Comparison of ENCODE assay signal across 21 cellular contexts in genomic region chr2:128108166-128108565, GRCh38. TPM values are rescaled to one million over a fixed set of nuclear protein-coding genes. Genes with fewer than 3 reads are reported as not detected.
A peak's percentile ranks its signal among the peaks of the same experiment; 100 is the strongest.
DNase-seq lines count a peak whose midpoint lies in the region; ATAC-seq and TF ChIP-seq lines count a peak whose summit lies in the region.
"Had no signal": no experiment of that assay in that cellular context is flagged by ENCODE, and none has a peak within 500 bp of the region (broad histone marks: within the 10 kb centered on the region; RNA-seq: fewer than 3 reads in every experiment).

No MANE protein-coding gene starts in this region.

- no peak overlapping the region for H2AFZ ChIP-seq in SK-N-SH (ENCODE audit: low read depth)
- H2AFZ ChIP-seq: GM23338 had no signal

- POLR2A ChIA-PET in SK-N-SH (lab: Yijun Ruan, JAX) = no interaction called here

- H3K79me2 ChIP-seq in SK-N-SH (ENCODE audit: insufficient read depth) = peaks cover 16% of the 10 kb centered on the region; the same call in 1 of the 2 replicates

- H3F3A ChIP-seq in SK-N-SH (replicated peaks; ENCODE audit: insufficient read depth) = no peaks in the 10 kb centered on the region

- no peaks in the 10 kb centered on the region for H4K20me1 ChIP-seq in SK-N-SH (ENCODE audit: insufficient read depth)

- H3K4me1 ChIP-seq in SK-N-SH (ENCODE audit: control insufficient read depth in 1 of 2, insufficient read depth in 2 of 2, low read depth in 1 of 2, low read length in 1 of 2) = peaks cover 0 to 12% of the 10 kb centered on the region in 2 experiments; a peak in 2 of 4 replicates
- H3K4me1 ChIP-seq: A549, Caco-2 had no signal

- H3K4me2 ChIP-seq in SK-N-SH = no peak overlapping the region
- H3K4me2 ChIP-seq: A549, GM23338 had no signal

- no peaks in the 10 kb centered on the region for H3K9me3 ChIP-seq in SK-N-SH
- H3K9me3 ChIP-seq: A549, Caco-2 had no signal

- no peaks in the 10 kb centered on the region for H3K27me3 ChIP-seq in SK-N-SH (ENCODE audit: insufficient read depth)

- H3K27ac ChIP-seq in SK-N-SH (ENCODE audit: low read depth in 2 of 2, low read length in 1 of 2) = peak overlapping the region in 1 of 2 experiments; percentile 68; a peak in 1 of 4 replicates
- H3K27ac ChIP-seq: A549 had no signal

- TF ChIP-seq EP300 in SK-N-SH (IDR thresholded peaks at IDR 0.05; ENCODE audit: borderline replicate concordance in 1 of 2, low read depth in 1 of 2, low read length in 1 of 2) = no peak

- CTCF ChIA-PET in SK-N-SH (lab: Yijun Ruan, JAX) = interaction anchor here (1.0 to 2.0 kb wide), 4 partner anchors 16 to 126 kb away, joined by 3 to 9 read pairs (median 4); no protein-coding TSS in a partner anchor

- H3K4me3 ChIP-seq in SK-N-SH (ENCODE audit: low read depth in 2 of 2, low read length in 1 of 2) = no peak overlapping the region
- H3K4me3 ChIP-seq: A549, GM12878, GM23338 had no signal

- no peak overlapping the region for H3K9ac ChIP-seq in SK-N-SH

- no peak for ATAC-seq in SK-N-SH treated with all-trans-retinoic acid at 6 μM for 48 hours
- ATAC-seq: A549; CD8-positive, alpha-beta T cell; GM12878; GM23338; HCT116 had no signal

- H3K36me3 ChIP-seq in SK-N-SH (replicated peaks in 1 of 2; ENCODE audit: control insufficient read depth in 1 of 2, insufficient read depth in 2 of 2, low read length in 1 of 2) = peaks cover 44 to 45% of the 10 kb centered on the region in 2 experiments

- TF ChIP-seq RAD21 in SK-N-SH (IDR thresholded peaks at IDR 0.05; ENCODE audit: low read length) = no peak

- no peak for TF ChIP-seq CTCF in SK-N-SH (IDR thresholded peaks at IDR 0.05)

- no peaks in the 10 kb centered on the region for H3K9me2 ChIP-seq in SK-N-SH

- peak; percentile 42 for DNase-seq in SK-N-SH
- DNase-seq in NCI-H2081 (lab: John Stamatoyannopoulos, UW) = peak; percentile 2 to 49
- DNase-seq in NCI-H2227 treated with DMSO at 0.1 percent for 48 hours (lab: John Stamatoyannopoulos, UW) = peak; percentile 71
- DNase-seq in cerebellar cortex (ENCODE audit: low spot score) = no peak
- no peak for DNase-seq in effector CD4-positive, alpha-beta T cell
- no peak for DNase-seq in NCI-H1417 treated with DMSO at 0.1 percent for 48 hours (lab: John Stamatoyannopoulos, UW)
- DNase-seq: 8988T; C1 segment of cervical spinal cord; Caco-2; CD4-positive, CD25-positive, alpha-beta regulatory T cell; CD8-positive, alpha-beta T cell; DMS153; DMS79; EL; GDM1; H9 had no signal

- whole genome bisulfite sequencing in SK-N-SH (ENCODE audit: low lambda C conversion rate) = 20% methylated on average over 1 of the region's 1 CpG

TF ChIP-seq in SK-N-SH, 30 proteins besides CTCF, POLR2A, EP300 and RAD21:
- TF ChIP-seq MXI1 (IDR thresholded peaks at IDR 0.05; ENCODE audit: low read depth, low read length) (no peak), RCOR1 (IDR thresholded peaks at IDR 0.05; ENCODE audit: low read length) (no peak), TAF1 (IDR thresholded peaks at IDR 0.05; ENCODE audit: borderline replicate concordance, low read depth, low read length) (no peak), GABPA (IDR thresholded peaks at IDR 0.05; ENCODE audit: low read depth) (no peak), SMC3 (IDR thresholded peaks at IDR 0.05; ENCODE audit: low read depth, low read length) (no peak), FOXJ3 (CRISPR knock-in tag; IDR thresholded peaks at IDR 0.05) (no peak), FOXM1 (IDR thresholded peaks at IDR 0.05; ENCODE audit: low read depth) (no peak), NRF1 (IDR thresholded peaks at IDR 0.05; ENCODE audit: low read depth, low read length) (no peak), CHD2 (IDR thresholded peaks at IDR 0.05; ENCODE audit: low read length, partially characterized antibody) (no peak), FOSL2 (IDR thresholded peaks at IDR 0.05; ENCODE audit: borderline replicate concordance, low read depth) (no peak), MEF2A (IDR thresholded peaks at IDR 0.05; ENCODE audit: borderline replicate concordance, low read depth) (no peak)
- TF ChIP-seq, protein P1, sequence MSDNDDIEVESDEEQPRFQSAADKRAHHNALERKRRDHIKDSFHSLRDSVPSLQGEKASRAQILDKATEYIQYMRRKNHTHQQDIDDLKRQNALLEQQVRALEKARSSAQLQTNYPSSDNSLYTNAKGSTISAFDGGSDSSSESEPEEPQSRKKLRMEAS (IDR thresholded peaks at IDR 0.05; ENCODE audit: low read depth) = no peak

TF ChIP-seq in SK-N-SH treated with all-trans-retinoic acid at 6 μM for 48 hours, 23 proteins besides CTCF, POLR2A, EP300 and RAD21:
- TF ChIP-seq, protein P2, sequence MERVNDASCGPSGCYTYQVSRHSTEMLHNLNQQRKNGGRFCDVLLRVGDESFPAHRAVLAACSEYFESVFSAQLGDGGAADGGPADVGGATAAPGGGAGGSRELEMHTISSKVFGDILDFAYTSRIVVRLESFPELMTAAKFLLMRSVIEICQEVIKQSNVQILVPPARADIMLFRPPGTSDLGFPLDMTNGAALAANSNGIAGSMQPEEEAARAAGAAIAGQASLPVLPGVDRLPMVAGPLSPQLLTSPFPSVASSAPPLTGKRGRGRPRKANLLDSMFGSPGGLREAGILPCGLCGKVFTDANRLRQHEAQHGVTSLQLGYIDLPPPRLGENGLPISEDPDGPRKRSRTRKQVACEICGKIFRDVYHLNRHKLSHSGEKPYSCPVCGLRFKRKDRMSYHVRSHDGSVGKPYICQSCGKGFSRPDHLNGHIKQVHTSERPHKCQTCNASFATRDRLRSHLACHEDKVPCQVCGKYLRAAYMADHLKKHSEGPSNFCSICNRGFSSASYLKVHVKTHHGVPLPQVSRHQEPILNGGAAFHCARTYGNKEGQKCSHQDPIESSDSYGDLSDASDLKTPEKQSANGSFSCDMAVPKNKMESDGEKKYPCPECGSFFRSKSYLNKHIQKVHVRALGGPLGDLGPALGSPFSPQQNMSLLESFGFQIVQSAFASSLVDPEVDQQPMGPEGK (CRISPR knock-in tag; IDR thresholded peaks at IDR 0.05; ENCODE audit: borderline replicate concordance) = no peak
- no peak for TF ChIP-seq TCF4 (CRISPR knock-in tag; IDR thresholded peaks at IDR 0.05; ENCODE audit: borderline replicate concordance)
- TF ChIP-seq ZFP3 (CRISPR knock-in tag; IDR thresholded peaks at IDR 0.05) = no peak
- TF ChIP-seq ZC3H10 (CRISPR knock-in tag; IDR thresholded peaks at IDR 0.05) = no peak
- TF ChIP-seq ESRRG (CRISPR knock-in tag; IDR thresholded peaks at IDR 0.05) = no peak
- no peak for TF ChIP-seq ZNF565 (CRISPR knock-in tag; conservative IDR thresholded peaks at IDR 0.05; ENCODE audit: low read depth)
- TF ChIP-seq, protein P3, sequence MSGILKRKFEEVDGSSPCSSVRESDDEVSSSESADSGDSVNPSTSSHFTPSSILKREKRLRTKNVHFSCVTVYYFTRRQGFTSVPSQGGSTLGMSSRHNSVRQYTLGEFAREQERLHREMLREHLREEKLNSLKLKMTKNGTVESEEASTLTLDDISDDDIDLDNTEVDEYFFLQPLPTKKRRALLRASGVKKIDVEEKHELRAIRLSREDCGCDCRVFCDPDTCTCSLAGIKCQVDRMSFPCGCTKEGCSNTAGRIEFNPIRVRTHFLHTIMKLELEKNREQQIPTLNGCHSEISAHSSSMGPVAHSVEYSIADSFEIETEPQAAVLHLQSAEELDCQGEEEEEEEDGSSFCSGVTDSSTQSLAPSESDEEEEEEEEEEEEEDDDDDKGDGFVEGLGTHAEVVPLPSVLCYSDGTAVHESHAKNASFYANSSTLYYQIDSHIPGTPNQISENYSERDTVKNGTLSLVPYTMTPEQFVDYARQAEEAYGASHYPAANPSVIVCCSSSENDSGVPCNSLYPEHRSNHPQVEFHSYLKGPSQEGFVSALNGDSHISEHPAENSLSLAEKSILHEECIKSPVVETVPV (CRISPR knock-in tag; IDR thresholded peaks at IDR 0.05) = no peak
- TF ChIP-seq ZNF70 (CRISPR knock-in tag; IDR thresholded peaks at IDR 0.05) = no peak
- no peak for TF ChIP-seq GLIS3 (CRISPR knock-in tag; IDR thresholded peaks at IDR 0.05)

RNA-seq across cellular contexts. Expression of gene UGGT1, which starts 17.2 kb away (rescaled TPM):
- 20.0 and 25.7 TPM in 2 replicates for polyA plus RNA-seq in SK-N-SH (2012; rRNA removed)
- polyA plus RNA-seq in SK-N-SH (2012; cell fraction: cytosol; rRNA removed) = 24.5 and 24.9 TPM in 2 replicates
- 13.0 and 21.8 TPM in 2 replicates for polyA plus RNA-seq in SK-N-SH (2012; cell fraction: nucleus; rRNA removed)

Comparison
In these comparisons a context has a peak if more than half of its experiments do, and no peak if none do; other contexts are left out.
1. DNase-seq: peak in SK-N-SH (single experiment), NCI-H2081 (2 of 2) and NCI-H2227 treated with DMSO at 0.1 percent for 48 hours (single experiment); none in cerebellar cortex (single experiment), effector CD4-positive, alpha-beta T cell (single experiment) and NCI-H1417 treated with DMSO at 0.1 percent for 48 hours (single experiment).